Comparison of ENCODE assay signal across 36 cellular contexts in the genomic region with DNA sequence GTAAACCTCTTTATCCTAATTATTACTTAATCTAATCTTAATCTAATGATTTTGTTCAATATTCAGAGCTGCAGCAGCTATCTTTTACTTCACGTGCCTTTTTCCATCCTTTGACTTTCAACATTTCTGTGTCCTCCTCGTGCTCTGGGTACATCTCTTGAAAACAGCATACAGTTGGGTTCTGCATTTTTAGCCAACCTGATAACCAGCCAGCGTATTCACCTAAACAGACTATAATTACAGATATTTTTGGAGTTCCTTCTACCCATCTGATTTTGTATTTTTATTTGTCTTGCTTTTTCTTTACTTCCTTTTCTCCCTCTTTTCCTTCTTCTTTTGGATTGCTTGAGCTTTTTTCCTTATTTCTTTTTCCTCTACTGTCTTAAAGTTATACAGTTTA. TPM values are rescaled to one million over a fixed set of nuclear protein-coding genes. Genes with fewer than 3 reads are reported as not detected.
A peak's percentile ranks its signal among the peaks of the same experiment; 100 is the strongest.
DNase-seq lines count a peak whose midpoint lies in the region; ATAC-seq and TF ChIP-seq lines count a peak whose summit lies in the region.
"Had no signal": no experiment of that assay in that cellular context is flagged by ENCODE, and none has a peak within 500 bp of the region (broad histone marks: within the 10 kb centered on the region; RNA-seq: fewer than 3 reads in every experiment).

No MANE protein-coding gene starts in this region.

- H3K36me3 ChIP-seq in HEK293 (ENCODE audit: control insufficient read depth in 2 of 2, insufficient read depth in 1 of 2, low read length in 2 of 2) (no peaks in the 10 kb centered on the region), sigmoid colon (no peaks in the 10 kb centered on the region)
- H3K36me3 ChIP-seq in effector memory CD4-positive, alpha-beta T cell (ENCODE audit: control insufficient read depth, insufficient read depth, low read length) = no peaks in the 10 kb centered on the region
- H3K36me3 ChIP-seq: BE2C; BLaER1; BLaER1 treated with 17β-estradiol and CSF1 and Interleukin-3, amounts not matched to agents 10 nM and 100 nM had no signal

- WGBS in sigmoid colon, 2 donors = 79 to 83% methylated on average over 3 of the region's 3 CpGs

- no peak for TF ChIP-seq POLR2A in sigmoid colon (IDR thresholded peaks at IDR 0.05)

- TF ChIP-seq CTCF in HEK293 (tag by site-specific recombination; IDR thresholded peaks at IDR 0.05) = no peak
- TF ChIP-seq CTCF in sigmoid colon (IDR thresholded peaks at IDR 0.05) = no peak

- H3K9me3 ChIP-seq in HEK293 (ENCODE audit: control insufficient read depth, insufficient read depth, low read depth, low read length) = no peaks in the 10 kb centered on the region
- H3K9me3 ChIP-seq in sigmoid colon = peaks cover 0 to 3% (median 0%) of the 10 kb centered on the region in 4 donors
- no peaks in the 10 kb centered on the region for H3K9me3 ChIP-seq in effector memory CD4-positive, alpha-beta T cell (ENCODE audit: control insufficient read depth, low read length)
- H3K9me3 ChIP-seq: BE2C, BLaER1, Caco-2 had no signal

- POLR2A ChIA-PET in HEK293 (lab: Yijun Ruan, JAX) = no interaction called here

- intact Hi-C loops in sigmoid colon (cut with DNase I) = no loop called here

- peaks cover 47% of the 10 kb centered on the region for H3K27me3 Mint-ChIP-seq in activated T-cell treated with anti-CD3 and anti-CD28 coated beads, Interleukin-2, amount 50 U/mL, for 72 hours (ENCODE audit: low read depth)

- H3K36me3 Mint-ChIP-seq in activated T-cell treated with anti-CD3 and anti-CD28 coated beads, Interleukin-2, amount 50 U/mL, for 72 hours (ENCODE audit: insufficient read depth in 2 of 2) = no peaks in the 10 kb centered on the region
- H3K36me3 Mint-ChIP-seq: CD4-positive, alpha-beta memory T cell; CD4-positive, CD25-positive, alpha-beta regulatory T cell; CD8-positive, alpha-beta memory T cell; CD8-positive, alpha-beta T cell had no signal

- H3K27ac ChIP-seq in HEK293 (ENCODE audit: extremely low read depth, low read depth, low read length) = no peak overlapping the region
- no peak overlapping the region for H3K27ac ChIP-seq in sigmoid colon
- no peak overlapping the region for H3K27ac ChIP-seq in effector memory CD4-positive, alpha-beta T cell (ENCODE audit: insufficient read depth, low read length, poor library complexity, severe bottlenecking)
- H3K27ac ChIP-seq: 22Rv1; A549; BLaER1; BLaER1 treated with 17β-estradiol and CSF1 and Interleukin-3, amounts not matched to agents 10 nM and 100 nM; C4-2B had no signal

- H3K4me3 ChIP-seq in HEK293 (ENCODE audit: low read depth, low read length) = no peak overlapping the region
- H3K4me3 ChIP-seq in sigmoid colon = no peak overlapping the region
- H3K4me3 ChIP-seq in effector memory CD4-positive, alpha-beta T cell (ENCODE audit: insufficient read depth, low read depth, low read length, poor library complexity, severe bottlenecking) = no peak overlapping the region
- H3K4me3 ChIP-seq: A549; BLaER1; BLaER1 treated with 17β-estradiol and CSF1 and Interleukin-3, amounts not matched to agents 10 nM and 100 nM had no signal

- TF ChIP-seq EP300 in sigmoid colon (IDR thresholded peaks at IDR 0.05) = no peak

- no peak overlapping the region for H3K4me3 Mint-ChIP-seq in activated T-cell treated with anti-CD3 and anti-CD28 coated beads, Interleukin-2, amount 50 U/mL, for 72 hours
- H3K4me3 Mint-ChIP-seq: B cell; CD14-positive monocyte; CD4-positive, alpha-beta memory T cell; CD4-positive, alpha-beta T cell; CD4-positive, CD25-positive, alpha-beta regulatory T cell; CD8-positive, alpha-beta memory T cell; CD8-positive, alpha-beta T cell had no signal

- peak overlapping the region; percentile 41 for H3K27ac Mint-ChIP-seq in activated T-cell treated with anti-CD3 and anti-CD28 coated beads, Interleukin-2, amount 50 U/mL, for 72 hours
- H3K27ac Mint-ChIP-seq: B cell; CD14-positive monocyte; CD4-positive, alpha-beta memory T cell; CD4-positive, alpha-beta T cell; CD4-positive, CD25-positive, alpha-beta regulatory T cell; CD8-positive, alpha-beta memory T cell; CD8-positive, alpha-beta T cell had no signal

- H3K4me1 Mint-ChIP-seq in activated T-cell treated with anti-CD3 and anti-CD28 coated beads, Interleukin-2, amount 50 U/mL, for 72 hours (ENCODE audit: low read depth) = no peaks in the 10 kb centered on the region
- H3K4me1 Mint-ChIP-seq: B cell had no signal

- CTCF ChIA-PET in HEK293 (lab: Yijun Ruan, JAX) = no interaction called here

- peaks cover 12 to 28% (median 12%) of the 10 kb centered on the region in 3 donors for H3K27me3 ChIP-seq in sigmoid colon
- H3K27me3 ChIP-seq in effector memory CD4-positive, alpha-beta T cell (replicated peaks; ENCODE audit: control insufficient read depth, insufficient read depth, low read length, poor library complexity, severe bottlenecking) = peaks cover 8% of the 10 kb centered on the region
- H3K27me3 ChIP-seq: BE2C; BLaER1; BLaER1 treated with 17β-estradiol and CSF1 and Interleukin-3, amounts not matched to agents 10 nM and 100 nM had no signal

- no peak for DNase-seq in activated T-cell treated with anti-CD3 and anti-CD28 coated beads, Interleukin-2, amount 50 U/mL, for 72 hours
- DNase-seq in activated T-cell treated with anti-CD3 and anti-CD28 coated beads for 4 hours (no peak), sigmoid colon (peak; percentile 2)
- no peak for DNase-seq in effector memory CD4-positive, alpha-beta T cell
- DNase-seq: 8988T; ACHN; AML-193; BE2C; C1 segment of cervical spinal cord; Caco-2; Calu3; CD4-positive, alpha-beta memory T cell; CD4-positive, alpha-beta T cell; CD4-positive, CD25-positive, alpha-beta regulatory T cell; CD8-positive, alpha-beta memory T cell; CD8-positive, alpha-beta T cell; COR-L47; DMS 273 treated with DMSO at 0.1 percent for 48 hours; DMS153; DMS53; DMS79; DMS79 treated with DMSO at 0.1 percent for 48 hours; DND-41; EL had no signal

- H3K9me3 Mint-ChIP-seq in activated T-cell treated with anti-CD3 and anti-CD28 coated beads, Interleukin-2, amount 50 U/mL, for 72 hours = no peaks in the 10 kb centered on the region
- H3K9me3 Mint-ChIP-seq: CD4-positive, alpha-beta T cell had no signal

- ATAC-seq in activated T-cell treated with anti-CD3 and anti-CD28 coated beads, Interleukin-2, amount 50 U/mL, for 72 hours (replicated peaks in 1 of 2) = no peak
- no peak for ATAC-seq in HG02798 (IDR thresholded peaks at IDR 0.05; ENCODE audit: poor library complexity, unreplicated experiment)
- ATAC-seq: A549; CD8-positive, alpha-beta T cell had no signal

- H3K4me1 ChIP-seq in HEK293 (ENCODE audit: control insufficient read depth, insufficient read depth, low read length) (no peaks in the 10 kb centered on the region), sigmoid colon (peaks cover 0 to 5% (median 2%) of the 10 kb centered on the region in 4 donors)
- peaks cover 3% of the 10 kb centered on the region for H3K4me1 ChIP-seq in effector memory CD4-positive, alpha-beta T cell (ENCODE audit: control insufficient read depth, insufficient read depth, low read length, poor library complexity, severe bottlenecking)
- H3K4me1 ChIP-seq: A549, BLaER1, Caco-2 had no signal

TF ChIP-seq in HEK293, 187 proteins besides CTCF, POLR2A, EP300 and RAD21:
- peak; percentile 51; the same call in 1 of the 2 replicates for TF ChIP-seq TRIM28 (IDR thresholded peaks at IDR 0.05; ENCODE audit: borderline replicate concordance, low read length)
- TF ChIP-seq SETDB1 (IDR thresholded peaks at IDR 0.05; ENCODE audit: insufficient read length, low read length) = peak; percentile 71
- TF ChIP-seq, protein P1, sequence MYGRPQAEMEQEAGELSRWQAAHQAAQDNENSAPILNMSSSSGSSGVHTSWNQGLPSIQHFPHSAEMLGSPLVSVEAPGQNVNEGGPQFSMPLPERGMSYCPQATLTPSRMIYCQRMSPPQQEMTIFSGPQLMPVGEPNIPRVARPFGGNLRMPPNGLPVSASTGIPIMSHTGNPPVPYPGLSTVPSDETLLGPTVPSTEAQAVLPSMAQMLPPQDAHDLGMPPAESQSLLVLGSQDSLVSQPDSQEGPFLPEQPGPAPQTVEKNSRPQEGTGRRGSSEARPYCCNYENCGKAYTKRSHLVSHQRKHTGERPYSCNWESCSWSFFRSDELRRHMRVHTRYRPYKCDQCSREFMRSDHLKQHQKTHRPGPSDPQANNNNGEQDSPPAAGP (tag by site-specific recombination; IDR thresholded peaks at IDR 0.05) = no peak
- TF ChIP-seq, protein P2, sequence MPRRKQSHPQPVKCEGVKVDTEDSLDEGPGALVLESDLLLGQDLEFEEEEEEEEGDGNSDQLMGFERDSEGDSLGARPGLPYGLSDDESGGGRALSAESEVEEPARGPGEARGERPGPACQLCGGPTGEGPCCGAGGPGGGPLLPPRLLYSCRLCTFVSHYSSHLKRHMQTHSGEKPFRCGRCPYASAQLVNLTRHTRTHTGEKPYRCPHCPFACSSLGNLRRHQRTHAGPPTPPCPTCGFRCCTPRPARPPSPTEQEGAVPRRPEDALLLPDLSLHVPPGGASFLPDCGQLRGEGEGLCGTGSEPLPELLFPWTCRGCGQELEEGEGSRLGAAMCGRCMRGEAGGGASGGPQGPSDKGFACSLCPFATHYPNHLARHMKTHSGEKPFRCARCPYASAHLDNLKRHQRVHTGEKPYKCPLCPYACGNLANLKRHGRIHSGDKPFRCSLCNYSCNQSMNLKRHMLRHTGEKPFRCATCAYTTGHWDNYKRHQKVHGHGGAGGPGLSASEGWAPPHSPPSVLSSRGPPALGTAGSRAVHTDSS (tag by site-specific recombination; IDR thresholded peaks at IDR 0.05) = no peak
TF ChIP-seq in HEK293: peak in this region for 2.

RNA-seq across cellular contexts. Expression of a gene that starts 16.2 kb away (rescaled TPM):
- total RNA-seq in activated T-cell treated with anti-CD3 and anti-CD28 coated beads, Interleukin-2, amount 50 U/mL, for 72 hours = 10 to 100 TPM in 1 of 2 donors, 1 to 10 TPM in 1; 9.0 to 33.7 TPM
- 1 to 10 TPM in 3 of 4 donors, under 1 TPM in 1; 0.49 to 3.9 (median 1.8) TPM for total RNA-seq in sigmoid colon
- 1 to 10 TPM in 1 of 3 donors, not detected in 2; 1.8 TPM for polyA plus RNA-seq in sigmoid colon
- total RNA-seq: A673, Caco-2, Calu3 had no signal
- polyA plus RNA-seq: A549, AG04450, BJ had no signal

RNA-seq across cellular contexts. Expression of a gene that starts 53.1 kb away (rescaled TPM):
- 1 to 10 TPM; 5.3 to 7.4 TPM for total RNA-seq in activated T-cell treated with anti-CD3 and anti-CD28 coated beads, Interleukin-2, amount 50 U/mL, for 72 hours
- total RNA-seq in sigmoid colon = 10 to 100 TPM; 34.6 to 69.0 (median 47.2) TPM
- 10 to 100 TPM in 1 of 3 donors, 1 to 10 TPM in 2; 1.4 to 10.1 (median 3.6) TPM for polyA plus RNA-seq in sigmoid colon

Comparison
In these comparisons a context has a peak if more than half of its experiments do, and no peak if none do; other contexts are left out.
1. RNA of a gene that starts 53.1 kb away (total RNA-seq): 34.6 to 69.0 TPM in sigmoid colon; 5.3 to 7.4 TPM in activated T-cell treated with anti-CD3 and anti-CD28 coated beads, Interleukin-2, amount 50 U/mL, for 72 hours; every median in the first group is over 4 times any median in the second.